In the genomic region with DNA sequence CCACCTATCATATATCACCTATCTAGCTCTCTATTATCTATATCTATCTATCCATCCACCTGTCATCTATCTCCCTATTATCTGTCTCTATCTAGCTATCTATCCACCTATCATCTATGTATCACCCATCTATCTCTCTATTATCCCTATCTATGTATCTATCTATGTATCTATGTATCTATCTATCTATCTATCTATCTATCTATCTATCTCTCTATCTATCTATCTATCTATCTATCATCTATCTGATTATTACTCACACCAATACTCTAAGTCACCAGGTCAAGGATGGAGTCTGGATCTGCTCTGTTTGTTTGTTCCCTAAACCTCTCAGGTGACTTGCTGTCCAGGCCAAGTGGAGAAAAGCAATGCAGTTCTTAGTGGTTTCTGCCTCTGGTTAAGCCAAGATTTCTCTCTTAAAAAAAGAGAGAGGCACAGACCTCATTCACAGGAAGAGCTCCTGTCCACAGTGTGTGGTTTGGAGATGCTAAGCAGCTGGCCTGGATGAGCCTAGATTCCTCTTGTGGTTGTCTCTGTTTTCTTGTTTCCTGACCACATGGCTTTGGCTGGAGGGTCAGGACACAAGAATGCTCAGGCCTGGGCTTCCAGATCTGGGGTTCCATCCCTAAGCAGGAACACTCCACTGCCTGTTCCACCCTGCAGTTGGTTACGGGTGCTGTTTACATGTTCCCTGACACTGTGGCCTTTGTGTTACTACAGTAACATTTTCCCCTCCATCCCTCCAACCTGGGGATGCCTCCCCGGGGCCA, we compare ENCODE assay signal across 22 cellular contexts.
DNase-seq lines count a peak whose midpoint lies in the region.
"Had no signal": no experiment of that assay in that cellular context is flagged by ENCODE, and none has a peak within 500 bp of the region (broad histone marks: within the 10 kb centered on the region; RNA-seq: fewer than 3 reads in every experiment).

No MANE protein-coding gene starts in this region.

- H3K9me2 ChIP-seq in GM23248 (ENCODE audit: insufficient read depth) = no peaks in the 10 kb centered on the region

- H3K27me3 ChIP-seq in GM23248 (replicated peaks; ENCODE audit: insufficient read depth) = no peaks in the 10 kb centered on the region

- H4K20me1 ChIP-seq in GM23248 (ENCODE audit: insufficient read depth) = no peaks in the 10 kb centered on the region

- WGBS in GM23248 (ENCODE audit: low coverage in 1 of 2, low lambda C conversion rate in 2 of 2, missing lambda C conversion rate in 2 of 2), 2 experiments = 38 to 45% methylated on average over 2 of the region's 2 CpGs

- H3K4me1 ChIP-seq in GM23248 (ENCODE audit: insufficient read depth) = no peaks in the 10 kb centered on the region

- H3K79me2 ChIP-seq in GM23248 (ENCODE audit: insufficient read depth) = no peaks in the 10 kb centered on the region

- in situ Hi-C loops in GM23248 (cut with MboI) (no loop called here), G401 (cut with HindIII; ENCODE audit: low sequenced_read_pairs) (no loop called here)

- no peaks in the 10 kb centered on the region for H3K36me3 ChIP-seq in GM23248 (ENCODE audit: low read depth)

- H3K4me3 ChIP-seq in GM23248 = no peak overlapping the region
- H3K4me3 ChIP-seq: GM23338 had no signal

- DNase-seq in amniotic epithelial cell (ENCODE audit: low read depth) = peak; percentile 41
- peak; percentile 44 for DNase-seq in islet precursor cell
- peak; percentile 25 for DNase-seq in posterior vena cava (ENCODE audit: low spot score)
- DNase-seq in GM23248 = no peak
- no peak for DNase-seq in activated CD8-positive, alpha-beta memory T cell treated with anti-CD3 and anti-CD28 coated beads, Interleukin-2, amount 50 U/mL, for 48 hours
- no peak for DNase-seq in NCI-H2029 treated with DMSO at 0.1 percent for 48 hours (lab: John Stamatoyannopoulos, UW)
- no peak for DNase-seq in G401 (ENCODE audit: low spot score)
- DNase-seq: DMS153, DND-41, H9, KG1, MM.1S, NCI-H1417, NCI-H1694, NCI-H2081, NCI-H2171, NCI-H226, NCI-H510A, NCI-H69, Right ventricle myocardium superior, RPMI8226 had no signal

- no peaks in the 10 kb centered on the region for H3F3A ChIP-seq in GM23248 (ENCODE audit: insufficient read depth)

- no peak overlapping the region for H3K4me2 ChIP-seq in GM23248 (ENCODE audit: unreplicated experiment)
- H3K4me2 ChIP-seq: GM23338 had no signal

- H2AFZ ChIP-seq in GM23248 = no peak overlapping the region
- H2AFZ ChIP-seq: GM23338 had no signal

- no peaks in the 10 kb centered on the region for H3K9me3 ChIP-seq in GM23248 (ENCODE audit: low read depth)

- no peak overlapping the region for H3K27ac ChIP-seq in GM23248

- intact Hi-C loops in posterior vena cava (cut with DNase I) = no loop called here

- H3K9ac ChIP-seq in GM23248 = no peak overlapping the region

Comparison
In these comparisons a context has a peak if more than half of its experiments do, and no peak if none do; other contexts are left out.
1. DNase-seq: peak in amniotic epithelial cell (single experiment), islet precursor cell (single experiment) and posterior vena cava (single experiment); none in GM23248 (single experiment), activated CD8-positive, alpha-beta memory T cell treated with anti-CD3 and anti-CD28 coated beads, Interleukin-2, amount 50 U/mL, for 48 hours (single experiment), NCI-H2029 treated with DMSO at 0.1 percent for 48 hours (single experiment) and G401 (single experiment).